ENCODE assay signal across 1 cellular context in genomic region chr1:7117265-7117598, GRCh38.
TF ChIP-seq lines count a peak whose summit lies in the region.

No MANE protein-coding gene starts in this region.

TF ChIP-seq in A549, 52 proteins besides CTCF, POLR2A, EP300 and RAD21 (continued from another document):
- no peak for TF ChIP-seq BCL3 (IDR thresholded peaks at IDR 0.05)
